30 cellular contexts compared by ENCODE assay signal in genomic region chr6:47299965-47300364, GRCh38.
"Had no signal": no experiment of that assay in that cellular context is flagged by ENCODE, and none has a peak within 500 bp of the region (broad histone marks: within the 10 kb centered on the region; RNA-seq: fewer than 3 reads in every experiment).

No MANE protein-coding gene starts in this region.

- H3K27me3 Mint-ChIP-seq: stimulated activated naive B cell treated with anti-CD40 and anti-IgM and Interleukin-4, amounts not matched to agents 10 μg/mL and 1 μg/mL and 100 μg/mL, for 72 hours; type B pancreatic cell had no signal

- H3K9me3 Mint-ChIP-seq: naive B cell; naive thymus-derived CD8-positive, alpha-beta T cell; natural killer cell treated with Interleukin-12 subunit alpha and Interleukin-12 subunit beta and Interleukin-15 and Interleukin-18, amount 100 ng/mL, for 72 hours; neural crest cell; stimulated activated naive CD8-positive, alpha-beta T cell treated with anti-CD3 and anti-CD28 coated beads, Interleukin-15, Interleukin-2, amounts not matched to agents 100 ng/mL and 50 ng/mL, for 24 hours had no signal

- H3K27ac Mint-ChIP-seq: naive B cell; naive thymus-derived CD8-positive, alpha-beta T cell; natural killer cell treated with Interleukin-12 subunit alpha and Interleukin-12 subunit beta and Interleukin-15 and Interleukin-18, amount 100 ng/mL, for 72 hours; nephron progenitor cell; stimulated activated naive B cell treated with anti-CD40 and anti-IgM and Interleukin-4, amounts not matched to agents 10 μg/mL and 1 μg/mL and 100 μg/mL, for 72 hours; stimulated activated naive CD8-positive, alpha-beta T cell treated with anti-CD3 and anti-CD28 coated beads, Interleukin-15, Interleukin-2, amounts not matched to agents 100 ng/mL and 50 ng/mL, for 24 hours; type B pancreatic cell had no signal

- H3K9me3 ChIP-seq: neutrophil, pancreas, prostate gland, right atrium auricular region, spleen, stomach, thoracic aorta, thyroid gland, tibial nerve, upper lobe of right lung, uterus had no signal

- H3K4me2 ChIP-seq: smooth muscle cell had no signal

- H3K27me3 ChIP-seq: pancreas, right atrium auricular region, stomach, thyroid gland, tibial nerve, upper lobe of right lung, uterus had no signal

- H3K36me3 Mint-ChIP-seq: naive B cell; naive thymus-derived CD8-positive, alpha-beta T cell; natural killer cell treated with Interleukin-12 subunit alpha and Interleukin-12 subunit beta and Interleukin-15 and Interleukin-18, amount 100 ng/mL, for 72 hours; stimulated activated naive B cell treated with anti-CD40 and anti-IgM and Interleukin-4, amounts not matched to agents 10 μg/mL and 1 μg/mL and 100 μg/mL, for 72 hours had no signal

- DNase-seq: naive B cell; naive thymus-derived CD8-positive, alpha-beta T cell; nephron progenitor cell; nucleus accumbens; pancreas; retina; spleen; stimulated activated CD4-positive, alpha-beta T cell treated with anti-CD3 and anti-CD28 coated beads, Interleukin-12 subunit alpha, Interleukin-12 subunit beta, amount 100 ng/mL, for 4 hours; stimulated activated CD4-positive, alpha-beta T cell treated with anti-CD3 and anti-CD28 coated beads, Interleukin-1b, Interleukin-23, amount 100 ng/mL, for 48 hours; stimulated activated CD4-positive, alpha-beta T cell treated with anti-CD3 and anti-CD28 coated beads, Interleukin-4, amount 100 ng/mL, for 1 hour; stimulated activated CD4-positive, alpha-beta T cell treated with anti-CD3 and anti-CD28 coated beads, Interleukin-4, amount 100 ng/mL, for 4 hours; stimulated activated CD8-positive, alpha-beta memory T cell treated with anti-CD3 and anti-CD28 coated beads, Interleukin-4, amount 100 ng/mL, for 48 hours; stimulated activated naive B cell treated with anti-CD40 and anti-IgM and Interleukin-4, amounts not matched to agents 10 μg/mL and 1 μg/mL and 100 μg/mL, for 72 hours; stimulated activated naive CD4-positive, alpha-beta T cell treated with Interleukin-2 at 50 U/mL for 16 hours; stomach; thyroid gland; upper lobe of right lung; uterus had no signal

- H3K4me1 ChIP-seq: prostate gland, right atrium auricular region, spleen, thyroid gland, tibial nerve, upper lobe of right lung, uterus had no signal

- ATAC-seq: naive thymus-derived CD8-positive, alpha-beta T cell; natural killer cell treated with Interleukin-12 subunit alpha and Interleukin-12 subunit beta and Interleukin-15 and Interleukin-18, amount 100 ng/mL, for 72 hours; pancreas; sciatic nerve; stimulated activated naive B cell treated with anti-CD40 and anti-IgM and Interleukin-4, amounts not matched to agents 10 μg/mL and 1 μg/mL and 100 μg/mL, for 72 hours; upper lobe of right lung had no signal

- H3K36me3 ChIP-seq: neutrophil, pancreas, prostate gland, right atrium auricular region, spleen, stomach, thoracic aorta, thyroid gland, tibial nerve, upper lobe of right lung, uterus had no signal

- H3K4me3 ChIP-seq: pancreas, prostate gland, right atrium auricular region, skin epidermis, smooth muscle cell, spleen, stomach, thoracic aorta, thyroid gland, tibial nerve, upper lobe of right lung, uterus had no signal

- H3K27ac ChIP-seq: neutrophil, pancreas, prostate gland, right atrium auricular region, skin epidermis, spleen, stomach, thoracic aorta, thyroid gland, tibial nerve, upper lobe of right lung, uterus had no signal

- H3K4me3 Mint-ChIP-seq: naive B cell; naive thymus-derived CD8-positive, alpha-beta T cell; natural killer cell treated with Interleukin-12 subunit alpha and Interleukin-12 subunit beta and Interleukin-15 and Interleukin-18, amount 100 ng/mL, for 72 hours; nephron progenitor cell; neural crest cell; stimulated activated naive B cell treated with anti-CD40 and anti-IgM and Interleukin-4, amounts not matched to agents 10 μg/mL and 1 μg/mL and 100 μg/mL, for 72 hours; stimulated activated naive CD8-positive, alpha-beta T cell treated with anti-CD3 and anti-CD28 coated beads, Interleukin-15, Interleukin-2, amounts not matched to agents 100 ng/mL and 50 ng/mL, for 24 hours; type B pancreatic cell had no signal
